In the genomic region with DNA sequence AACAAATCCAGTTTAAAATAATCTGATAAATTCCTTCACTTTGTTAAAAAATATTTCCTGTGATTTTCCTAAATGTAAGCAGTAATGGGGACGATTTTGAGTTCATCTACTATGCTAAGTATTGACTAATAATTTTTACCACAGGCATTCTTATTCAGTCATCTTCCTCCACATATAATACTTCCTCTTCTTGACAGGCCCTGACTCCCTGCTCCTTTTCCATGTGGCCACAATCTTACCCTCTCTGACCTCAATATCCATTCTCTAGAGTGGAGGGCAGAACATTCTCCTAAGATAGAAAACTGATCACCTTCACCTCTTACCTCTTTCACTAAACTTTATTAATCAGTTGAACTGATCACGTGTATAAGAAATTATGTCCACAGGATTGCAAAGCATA, we compare ENCODE assay signal across 20 cellular contexts. TPM values are rescaled to one million over a fixed set of nuclear protein-coding genes. Genes with fewer than 3 reads are reported as not detected.
DNase-seq lines count a peak whose midpoint lies in the region; ATAC-seq and TF ChIP-seq lines count a peak whose summit lies in the region.
"Had no signal": no experiment of that assay in that cellular context is flagged by ENCODE, and none has a peak within 500 bp of the region (broad histone marks: within the 10 kb centered on the region; RNA-seq: fewer than 3 reads in every experiment).

No MANE protein-coding gene starts in this region.

- 88 to 100% methylated on average over 1 to 2 of the region's 2 CpGs for WGBS in endodermal cell (ENCODE audit: insufficient coverage in 1 of 2, insufficient read length in 1 of 2), 2 experiments

- H3K27me3 Mint-ChIP-seq in endodermal cell (ENCODE audit: insufficient read depth), result no peaks in the 10 kb centered on the region
- H3K27me3 Mint-ChIP-seq: IgD-negative memory B cell had no signal

- H3K27ac ChIP-seq in endodermal cell (ENCODE audit: low read depth, low read length), result no peak overlapping the region
- H3K27ac ChIP-seq: PC-9, SK-N-MC had no signal

- H3K27ac Mint-ChIP-seq in activated naive CD4-positive, alpha-beta T cell treated with anti-CD3 and anti-CD28 coated beads, Interleukin-2, amount 50 U/mL, for 72 hours, result peak overlapping the region; percentile 12 to 43
- peak overlapping the region; percentile 13 for H3K27ac Mint-ChIP-seq in stimulated activated effector memory CD8-positive, alpha-beta T cell treated with anti-CD3 and anti-CD28 coated beads, Interleukin-12 subunit alpha, Interleukin-12 subunit beta, amount 100 ng/mL, for 72 hours
- no peak overlapping the region for H3K27ac Mint-ChIP-seq in endodermal cell
- H3K27ac Mint-ChIP-seq: CD8-positive, alpha-beta T cell; IgD-negative memory B cell had no signal

- H3K4me3 ChIP-seq in endodermal cell (ENCODE audit: low read length), result no peak overlapping the region
- H3K4me3 ChIP-seq: PC-9, SK-N-MC had no signal

- no peak for TF ChIP-seq CTCF in endodermal cell (conservative IDR thresholded peaks at IDR 0.05)

- H3K9ac ChIP-seq in endodermal cell (ENCODE audit: extremely low read depth, low read length, poor library complexity, severe bottlenecking), result no peak overlapping the region

- peaks cover 86% of the 10 kb centered on the region for H3K36me3 ChIP-seq in endodermal cell (ENCODE audit: control insufficient read depth, insufficient read depth, low read length)

- no peak overlapping the region for H3K4me3 Mint-ChIP-seq in stimulated activated effector memory CD8-positive, alpha-beta T cell treated with anti-CD3 and anti-CD28 coated beads, Interleukin-12 subunit alpha, Interleukin-12 subunit beta, amount 100 ng/mL, for 72 hours
- H3K4me3 Mint-ChIP-seq in endodermal cell, result no peak overlapping the region
- H3K4me3 Mint-ChIP-seq: CD8-positive, alpha-beta T cell; IgD-negative memory B cell had no signal

- H3K9me3 ChIP-seq in endodermal cell (ENCODE audit: control insufficient read depth, low read length), result peaks cover 7% of the 10 kb centered on the region

- H3K9me3 Mint-ChIP-seq in activated naive CD4-positive, alpha-beta T cell treated with anti-CD3 and anti-CD28 coated beads, Interleukin-2, amount 50 U/mL, for 72 hours, result no peaks in the 10 kb centered on the region
- H3K9me3 Mint-ChIP-seq in stimulated activated effector memory CD8-positive, alpha-beta T cell treated with anti-CD3 and anti-CD28 coated beads, Interleukin-12 subunit alpha, Interleukin-12 subunit beta, amount 100 ng/mL, for 72 hours, result no peaks in the 10 kb centered on the region
- H3K9me3 Mint-ChIP-seq in endodermal cell, result no peaks in the 10 kb centered on the region
- H3K9me3 Mint-ChIP-seq: CD8-positive, alpha-beta T cell; IgD-negative memory B cell had no signal

- peaks cover 18 to 53% of the 10 kb centered on the region in 2 donors for H3K36me3 Mint-ChIP-seq in activated naive CD4-positive, alpha-beta T cell treated with anti-CD3 and anti-CD28 coated beads, Interleukin-2, amount 50 U/mL, for 72 hours
- peaks cover 100% of the 10 kb centered on the region for H3K36me3 Mint-ChIP-seq in stimulated activated effector memory CD8-positive, alpha-beta T cell treated with anti-CD3 and anti-CD28 coated beads, Interleukin-12 subunit alpha, Interleukin-12 subunit beta, amount 100 ng/mL, for 72 hours
- peaks cover 68% of the 10 kb centered on the region for H3K36me3 Mint-ChIP-seq in endodermal cell (ENCODE audit: low read depth)

- no peaks in the 10 kb centered on the region for H3K4me1 ChIP-seq in endodermal cell (ENCODE audit: control insufficient read depth, insufficient read depth, low read length)

- no peak for ATAC-seq in activated naive CD4-positive, alpha-beta T cell treated with anti-CD3 and anti-CD28 coated beads, Interleukin-2, amount 50 U/mL, for 72 hours
- no peak for ATAC-seq in stimulated activated effector memory CD8-positive, alpha-beta T cell treated with anti-CD3 and anti-CD28 coated beads, Interleukin-12 subunit alpha, Interleukin-12 subunit beta, amount 100 ng/mL, for 72 hours
- ATAC-seq: CD8-positive, alpha-beta T cell had no signal

- H3K27me3 ChIP-seq in endodermal cell (ENCODE audit: control insufficient read depth, insufficient read depth, low read length, poor library complexity, severe bottlenecking), result no peaks in the 10 kb centered on the region

- H3K4me1 Mint-ChIP-seq in stimulated activated effector memory CD8-positive, alpha-beta T cell treated with anti-CD3 and anti-CD28 coated beads, Interleukin-12 subunit alpha, Interleukin-12 subunit beta, amount 100 ng/mL, for 72 hours, result peaks cover 29% of the 10 kb centered on the region
- no peaks in the 10 kb centered on the region for H3K4me1 Mint-ChIP-seq in endodermal cell

- no peak for DNase-seq in activated naive CD4-positive, alpha-beta T cell treated with anti-CD3 and anti-CD28 coated beads, Interleukin-2, amount 50 U/mL, for 72 hours (ENCODE audit: low spot score in 2 of 2)
- DNase-seq in activated naive CD4-positive, alpha-beta T cell treated with anti-CD3 and anti-CD28 coated beads, Interleukin-2, amount 50 U/mL, for 16 hours, result no peak
- DNase-seq in MV-4-11 (lab: John Stamatoyannopoulos, UW) (peak; percentile 65), SKM-1 treated with dmso at 0.1 percent for 144 hours (lab: John Stamatoyannopoulos, UW; ENCODE audit: unreplicated experiment) (peak; percentile 42), endodermal cell (no peak), foreskin melanocyte (no peak), NCI-H526 treated with DMSO at 0.1 percent for 48 hours (lab: John Stamatoyannopoulos, UW) (no peak)
- DNase-seq in stimulated activated effector memory CD8-positive, alpha-beta T cell treated with anti-CD3 and anti-CD28 coated beads, Interleukin-12 subunit alpha, Interleukin-12 subunit beta, amount 100 ng/mL, for 72 hours (ENCODE audit: low spot score in 2 of 2), result no peak
- DNase-seq: Calu3; CD8-positive, alpha-beta T cell; DMS53; EL; NCI-H1092 treated with DMSO at 0.1 percent for 48 hours; NCI-H146; NCI-H2081; NCI-H446 treated with DMSO at 0.1 percent for 48 hours; PC-9; T-helper 1 cell had no signal

RNA-seq across cellular contexts. Expression of a gene that starts 7.8 kb away (rescaled TPM):
- total RNA-seq in activated naive CD4-positive, alpha-beta T cell treated with anti-CD3 and anti-CD28 coated beads, Interleukin-2, amount 50 U/mL, for 72 hours, result 10 to 100 TPM; 37.6 to 39.4 TPM
- total RNA-seq in endodermal cell, result 10 to 100 TPM; 40.8 to 43.0 TPM
- polyA plus RNA-seq in endodermal cell (2013, experiment 1 of 2), result 25.5 TPM
- polyA plus RNA-seq in endodermal cell (2013, experiment 2 of 2), result 24.1 TPM

RNA-seq across cellular contexts. Expression of a gene that starts 10.7 kb away (rescaled TPM):
- total RNA-seq in activated naive CD4-positive, alpha-beta T cell treated with anti-CD3 and anti-CD28 coated beads, Interleukin-2, amount 50 U/mL, for 72 hours, result 100 to 1,000 TPM; 121 to 138 TPM
- 100 to 1,000 TPM; 108 to 109 TPM for total RNA-seq in endodermal cell
- polyA plus RNA-seq in endodermal cell (2013, experiment 1 of 2), result 118 TPM
- polyA plus RNA-seq in endodermal cell (2013, experiment 2 of 2), result 120 TPM

RNA-seq across cellular contexts. Expression of a gene that starts 39.5 kb away (rescaled TPM):
- total RNA-seq in activated naive CD4-positive, alpha-beta T cell treated with anti-CD3 and anti-CD28 coated beads, Interleukin-2, amount 50 U/mL, for 72 hours, result 10 to 100 TPM; 94.8 to 95.5 TPM
- 10 to 100 TPM; 63.9 to 75.2 TPM for total RNA-seq in endodermal cell
- polyA plus RNA-seq in endodermal cell (2013, experiment 1 of 2), result 79.5 TPM
- 75.9 TPM for polyA plus RNA-seq in endodermal cell (2013, experiment 2 of 2)

Comparison
In these comparisons a context has a peak if more than half of its experiments do, and no peak if none do; other contexts are left out.
1. DNase-seq: peak in MV-4-11 (single experiment) and SKM-1 treated with dmso at 0.1 percent for 144 hours (single experiment); none in activated naive CD4-positive, alpha-beta T cell treated with anti-CD3 and anti-CD28 coated beads, Interleukin-2, amount 50 U/mL, for 72 hours (0 of 2), activated naive CD4-positive, alpha-beta T cell treated with anti-CD3 and anti-CD28 coated beads, Interleukin-2, amount 50 U/mL, for 16 hours (single experiment), stimulated activated effector memory CD8-positive, alpha-beta T cell treated with anti-CD3 and anti-CD28 coated beads, Interleukin-12 subunit alpha, Interleukin-12 subunit beta, amount 100 ng/mL, for 72 hours (0 of 2), endodermal cell (single experiment), foreskin melanocyte (single experiment) and NCI-H526 treated with DMSO at 0.1 percent for 48 hours (single experiment).